In the genomic region with DNA sequence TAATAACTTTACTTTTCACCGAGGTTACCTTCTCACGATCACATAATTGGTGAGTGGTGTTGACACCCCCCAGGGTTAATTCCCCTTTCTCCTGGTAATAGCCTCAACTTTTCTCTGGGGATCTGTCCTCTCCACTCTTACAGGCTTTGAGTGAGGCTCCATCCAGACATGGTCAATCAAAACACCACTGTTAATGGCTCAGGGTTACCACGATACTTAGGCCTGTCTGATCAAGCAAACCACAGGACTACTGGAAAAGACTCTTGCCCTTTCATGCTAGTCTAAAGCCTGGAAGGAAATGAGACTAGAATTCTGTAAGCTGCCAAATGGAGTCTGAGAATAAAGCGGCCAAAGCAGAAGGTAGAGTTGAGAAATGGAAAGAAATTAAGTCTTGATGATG, we compare ENCODE assay signal across 20 cellular contexts. TPM values are rescaled to one million over a fixed set of nuclear protein-coding genes. Genes with fewer than 3 reads are reported as not detected.
DNase-seq lines count a peak whose midpoint lies in the region; ATAC-seq and TF ChIP-seq lines count a peak whose summit lies in the region.
"Had no signal": no experiment of that assay in that cellular context is flagged by ENCODE, and none has a peak within 500 bp of the region (broad histone marks: within the 10 kb centered on the region; RNA-seq: fewer than 3 reads in every experiment).

No MANE protein-coding gene starts in this region.

- TF ChIP-seq POLR2A in adrenal gland (IDR thresholded peaks at IDR 0.05): no peak

- no peak overlapping the region for H3K27ac Mint-ChIP-seq in natural killer cell treated with Interleukin-12 subunit alpha and Interleukin-12 subunit beta and Interleukin-15 and Interleukin-18, amount 100 ng/mL, for 72 hours
- H3K27ac Mint-ChIP-seq: CD4-positive, CD25-positive, alpha-beta regulatory T cell had no signal

- 96 to 98% (median 97%) methylated on average over 4 of the region's 4 CpGs for WGBS in adrenal gland, 4 donors

- DNase-seq in NOMO-1 (lab: John Stamatoyannopoulos, UW; ENCODE audit: unreplicated experiment in 2 of 2): peak; percentile 9 to 35
- peak; percentile 16 for DNase-seq in astrocyte of the hippocampus (ENCODE audit: low read depth, low spot score)
- peak; percentile 4 for DNase-seq in glomerular visceral epithelial cell (ENCODE audit: extremely low spot score)
- DNase-seq in renal cortical epithelial cell (ENCODE audit: low read depth): peak; percentile 10
- no peak for DNase-seq in adrenal gland
- no peak for DNase-seq in natural killer cell treated with Interleukin-12 subunit alpha and Interleukin-12 subunit beta and Interleukin-15 and Interleukin-18, amount 100 ng/mL, for 72 hours (ENCODE audit: low spot score)
- no peak for DNase-seq in NCI-H2107 treated with DMSO at 0.1 percent for 48 hours (lab: John Stamatoyannopoulos, UW; ENCODE audit: unreplicated experiment)
- DNase-seq: BE2C; C1 segment of cervical spinal cord; CD4-positive, CD25-positive, alpha-beta regulatory T cell; CD8-positive, alpha-beta memory T cell; COR-L47; DMS 273 treated with DMSO at 0.1 percent for 48 hours; DMS53; DND-41; EL; GM23248 had no signal

- H3K36me3 Mint-ChIP-seq in natural killer cell treated with Interleukin-12 subunit alpha and Interleukin-12 subunit beta and Interleukin-15 and Interleukin-18, amount 100 ng/mL, for 72 hours: peaks cover 21% of the 10 kb centered on the region
- H3K36me3 Mint-ChIP-seq: CD4-positive, CD25-positive, alpha-beta regulatory T cell had no signal

- no peak for ATAC-seq in natural killer cell treated with Interleukin-12 subunit alpha and Interleukin-12 subunit beta and Interleukin-15 and Interleukin-18, amount 100 ng/mL, for 72 hours
- ATAC-seq: GM12878, HepG2 had no signal

- peaks cover 10 to 17% of the 10 kb centered on the region in 2 donors for H3K27me3 Mint-ChIP-seq in natural killer cell treated with Interleukin-12 subunit alpha and Interleukin-12 subunit beta and Interleukin-15 and Interleukin-18, amount 100 ng/mL, for 72 hours
- H3K27me3 Mint-ChIP-seq: CD4-positive, CD25-positive, alpha-beta regulatory T cell; CD8-positive, alpha-beta memory T cell had no signal

- no peaks in the 10 kb centered on the region for H3K9me3 ChIP-seq in adrenal gland (replicated peaks in 1 of 3)
- H3K9me3 ChIP-seq: BE2C had no signal

- H3K27ac ChIP-seq in adrenal gland: no peak overlapping the region
- H3K27ac ChIP-seq: GM23248 had no signal

- no peak overlapping the region for H3K4me3 ChIP-seq in adrenal gland
- H3K4me3 ChIP-seq: GM12878, GM23248, HAP-1 had no signal

- peaks cover 16 to 23% of the 10 kb centered on the region in 2 donors for H3K4me1 Mint-ChIP-seq in natural killer cell treated with Interleukin-12 subunit alpha and Interleukin-12 subunit beta and Interleukin-15 and Interleukin-18, amount 100 ng/mL, for 72 hours (ENCODE audit: low read depth in 2 of 2)
- H3K4me1 Mint-ChIP-seq: CD4-positive, CD25-positive, alpha-beta regulatory T cell had no signal

- H3K4me1 ChIP-seq in adrenal gland (replicated peaks in 1 of 2): peaks cover 0 to 6% of the 10 kb centered on the region in 2 donors
- H3K4me1 ChIP-seq: BE2C, HAP-1 had no signal

- TF ChIP-seq CTCF in adrenal gland (IDR thresholded peaks at IDR 0.05): no peak

- peaks cover 20% of the 10 kb centered on the region for H3K9me3 Mint-ChIP-seq in natural killer cell treated with Interleukin-12 subunit alpha and Interleukin-12 subunit beta and Interleukin-15 and Interleukin-18, amount 100 ng/mL, for 72 hours

- H3K4me3 Mint-ChIP-seq in natural killer cell treated with Interleukin-12 subunit alpha and Interleukin-12 subunit beta and Interleukin-15 and Interleukin-18, amount 100 ng/mL, for 72 hours: no peak overlapping the region
- H3K4me3 Mint-ChIP-seq: CD4-positive, CD25-positive, alpha-beta regulatory T cell; CD8-positive, alpha-beta memory T cell had no signal

- H3K27me3 ChIP-seq in adrenal gland: no peaks in the 10 kb centered on the region
- H3K27me3 ChIP-seq: BE2C had no signal

- H3K36me3 ChIP-seq in adrenal gland (replicated peaks in 1 of 2): no peaks in the 10 kb centered on the region
- H3K36me3 ChIP-seq: BE2C, HAP-1 had no signal

- intact Hi-C loops in adrenal gland (cut with DNase I): no loop called here

RNA-seq across cellular contexts. Expression of a gene that starts 56.5 kb away (rescaled TPM):
- 176 and 183 TPM in 2 replicates for total RNA-seq in renal cortical epithelial cell
- 100 to 1,000 TPM in 5 of 8 donors, 10 to 100 TPM in 3; 84.1 to 135 (median 104) TPM for total RNA-seq in adrenal gland
- polyA plus RNA-seq in adrenal gland: 100 to 1,000 TPM in 1 of 3 donors, 10 to 100 TPM in 2; 38.0 to 141 (median 41.4) TPM
- total RNA-seq in natural killer cell treated with Interleukin-12 subunit alpha and Interleukin-12 subunit beta and Interleukin-15 and Interleukin-18, amount 100 ng/mL, for 72 hours: 100 to 1,000 TPM; 131 to 160 TPM

Comparison
In these comparisons a context has a peak if more than half of its experiments do, and no peak if none do; other contexts are left out.
1. DNase-seq: peak in NOMO-1 (2 of 2), astrocyte of the hippocampus (single experiment), glomerular visceral epithelial cell (single experiment) and renal cortical epithelial cell (single experiment); none in adrenal gland (0 of 7), natural killer cell treated with Interleukin-12 subunit alpha and Interleukin-12 subunit beta and Interleukin-15 and Interleukin-18, amount 100 ng/mL, for 72 hours (single experiment) and NCI-H2107 treated with DMSO at 0.1 percent for 48 hours (single experiment).